ENCODE assay signal across 8 cellular contexts in genomic region chr16:29925173-29925804, GRCh38. TPM values are rescaled to one million over a fixed set of nuclear protein-coding genes. Genes with fewer than 3 reads are reported as not detected.
DNase-seq lines count a peak whose midpoint lies in the region; ATAC-seq and TF ChIP-seq lines count a peak whose summit lies in the region.

No MANE protein-coding gene starts in this region.

- peaks cover 6% of the 10 kb centered on the region for H3K36me3 ChIP-seq in CD8-positive, alpha-beta T cell (ENCODE audit: insufficient read depth, low read length)

- no peaks in the 10 kb centered on the region for H3K9me3 ChIP-seq in CD8-positive, alpha-beta T cell (ENCODE audit: low read length)
- H3K9me3 ChIP-seq in mononuclear cell (ENCODE audit: low read depth, low read length) = no peaks in the 10 kb centered on the region

- no peaks in the 10 kb centered on the region for H3K9me3 Mint-ChIP-seq in CD8-positive, alpha-beta T cell
- H3K9me3 Mint-ChIP-seq in central memory CD8-positive, alpha-beta T cell = no peaks in the 10 kb centered on the region

- POLR2A ChIA-PET in CD8-positive, alpha-beta T cell (lab: Charles Lee) = interaction anchor here (0.8 to 2.5 kb wide), 9 partner anchors 24 to 224 kb away, joined by 3 to 25 read pairs (median 4); partner anchors contain the start of genes HIRIP3, TAOK2 and TMEM219

- H3K4me1 ChIP-seq in CD8-positive, alpha-beta T cell (ENCODE audit: insufficient read depth, low read length) = peaks cover 21% of the 10 kb centered on the region
- peaks cover 30% of the 10 kb centered on the region for H3K4me1 ChIP-seq in mononuclear cell (ENCODE audit: insufficient read depth, low read length)

- peak overlapping the region; percentile 92 for H3K4me3 ChIP-seq in CD8-positive, alpha-beta T cell (ENCODE audit: low read depth, low read length)
- H3K4me3 ChIP-seq in LNCaP clone FGC (ENCODE audit: low read depth, low read length) (peak overlapping the region; percentile 90), mononuclear cell (ENCODE audit: low read length) (peak overlapping the region; percentile 97)

- peak overlapping the region; percentile 73 for H3K27ac ChIP-seq in CD8-positive, alpha-beta T cell (ENCODE audit: low read depth, low read length)

- H3K4me1 Mint-ChIP-seq in CD8-positive, alpha-beta T cell (ENCODE audit: low read depth) = peaks cover 43% of the 10 kb centered on the region
- H3K4me1 Mint-ChIP-seq in central memory CD8-positive, alpha-beta T cell = peaks cover 55% of the 10 kb centered on the region

- CTCF ChIA-PET in CD8-positive, alpha-beta T cell (lab: Charles Lee) = interaction anchor here (0.6 kb wide), 1 partner anchor 12 kb away, joined by 3 read pairs; no protein-coding TSS in a partner anchor

- no peaks in the 10 kb centered on the region for H3K27me3 Mint-ChIP-seq in CD8-positive, alpha-beta T cell (ENCODE audit: low read depth)
- no peaks in the 10 kb centered on the region for H3K27me3 Mint-ChIP-seq in central memory CD8-positive, alpha-beta T cell

- ATAC-seq in CD8-positive, alpha-beta T cell = no peak
- ATAC-seq in central memory CD8-positive, alpha-beta T cell (replicated peaks; ENCODE audit: extremely low read depth, poor library complexity, severe bottlenecking) = no peak

- DNase-seq in CD8-positive, alpha-beta T cell = no peak
- no peak for DNase-seq in LNCaP clone FGC (ENCODE audit: low read depth)
- no peak for DNase-seq in central memory CD8-positive, alpha-beta T cell (ENCODE audit: low spot score in 2 of 2)
- DNase-seq in NCI-H2081 (lab: John Stamatoyannopoulos, UW) = no peak
- DNase-seq in stimulated activated CD8-positive, alpha-beta memory T cell treated with anti-CD3 and anti-CD28 coated beads, Interleukin-4, amount 100 ng/mL, for 48 hours = no peak
- no peak for DNase-seq in SW 1271 (lab: John Stamatoyannopoulos, UW)
- no peak for DNase-seq in GM13976 (ENCODE audit: low spot score)

- in situ Hi-C loops in GM13976 (cut with MboI; ENCODE audit: low sequenced_read_pairs, unreplicated experiment) = no loop called here

- H3K4me3 Mint-ChIP-seq in CD8-positive, alpha-beta T cell = peak overlapping the region; percentile 96
- H3K4me3 Mint-ChIP-seq in central memory CD8-positive, alpha-beta T cell = peak overlapping the region; percentile 91

- no peak for TF ChIP-seq CTCF in CD8-positive, alpha-beta T cell (IDR thresholded peaks at IDR 0.05)
- TF ChIP-seq CTCF in LNCaP clone FGC (IDR thresholded peaks at IDR 0.05; ENCODE audit: control insufficient read depth, extremely low read depth, insufficient read depth) (no peak), GM13976 (IDR thresholded peaks at IDR 0.05; ENCODE audit: borderline replicate concordance, control extremely low read depth, extremely low read depth, insufficient read depth, missing control alignments) (no peak)

- peaks cover 35% of the 10 kb centered on the region for H3K36me3 Mint-ChIP-seq in CD8-positive, alpha-beta T cell
- peaks cover 13% of the 10 kb centered on the region for H3K36me3 Mint-ChIP-seq in central memory CD8-positive, alpha-beta T cell (ENCODE audit: insufficient read depth)

- intact Hi-C loops in CD8-positive, alpha-beta T cell (cut with DNase I, micrococcal nuclease) = no loop called here

- H3K27me3 ChIP-seq in CD8-positive, alpha-beta T cell (ENCODE audit: insufficient read depth, low read length) = no peaks in the 10 kb centered on the region
- H3K27me3 ChIP-seq in mononuclear cell (ENCODE audit: insufficient read depth, low read length) = no peaks in the 10 kb centered on the region

- peak overlapping the region; percentile 93 for H3K27ac Mint-ChIP-seq in CD8-positive, alpha-beta T cell
- H3K27ac Mint-ChIP-seq in central memory CD8-positive, alpha-beta T cell (ENCODE audit: low read depth) = peak overlapping the region; percentile 93

RNA-seq across cellular contexts. Expression of gene KCTD13, which starts 0.7 kb away (rescaled TPM):
- 10 to 100 TPM; 39.7 to 41.6 TPM for total RNA-seq in CD8-positive, alpha-beta T cell
- total RNA-seq in mononuclear cell = 21.5 TPM

RNA-seq across cellular contexts. Expression of gene ASPHD1, which starts 25.0 kb away (rescaled TPM):
- not detected for total RNA-seq in CD8-positive, alpha-beta T cell
- not detected for total RNA-seq in mononuclear cell

RNA-seq across cellular contexts. Expression of gene SEZ6L2, which starts 25.9 kb away (rescaled TPM):
- not detected for total RNA-seq in CD8-positive, alpha-beta T cell
- under 0.01 TPM for total RNA-seq in mononuclear cell

RNA-seq across cellular contexts. Expression of gene TMEM219, which starts 36.6 kb away (rescaled TPM):
- 10 to 100 TPM; 41.5 to 50.2 TPM for total RNA-seq in CD8-positive, alpha-beta T cell
- total RNA-seq in mononuclear cell = 61.1 TPM

RNA-seq across cellular contexts. Expression of gene TAOK2, which starts 48.4 kb away (rescaled TPM):
- total RNA-seq in CD8-positive, alpha-beta T cell = 10 to 100 TPM; 12.2 to 12.8 TPM
- total RNA-seq in mononuclear cell = 10.5 TPM
